In the genomic region with DNA sequence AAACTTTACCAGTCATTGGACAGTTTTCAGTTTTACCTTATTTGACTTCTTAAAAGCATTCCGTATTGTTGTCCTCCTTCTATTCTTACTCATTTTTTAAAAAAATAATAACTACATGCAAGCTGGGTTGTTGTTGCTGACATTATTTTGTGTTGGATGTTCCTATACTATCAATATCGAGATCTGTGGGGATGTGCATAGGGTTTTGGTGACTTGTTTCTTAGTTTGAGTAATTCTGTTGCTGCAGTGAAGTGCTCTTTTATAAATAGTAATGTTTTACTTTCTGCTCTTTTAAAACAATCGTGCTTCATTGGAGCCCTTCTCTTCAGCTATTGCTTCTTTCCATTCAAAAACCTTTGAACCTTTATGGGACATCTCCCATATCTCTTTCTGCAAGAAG, we compare ENCODE assay signal across 25 cellular contexts.
DNase-seq lines count a peak whose midpoint lies in the region; ATAC-seq and TF ChIP-seq lines count a peak whose summit lies in the region.
"Had no signal": no experiment of that assay in that cellular context is flagged by ENCODE, and none has a peak within 500 bp of the region (broad histone marks: within the 10 kb centered on the region; RNA-seq: fewer than 3 reads in every experiment).

No MANE protein-coding gene starts in this region.

- ATAC-seq in GM18498 (IDR thresholded peaks at IDR 0.05; ENCODE audit: unreplicated experiment) = peak; percentile 21
- ATAC-seq in GM19395 (IDR thresholded peaks at IDR 0.05; ENCODE audit: unreplicated experiment) = peak; percentile 46
- peak; percentile 37 for ATAC-seq in HG02642 (IDR thresholded peaks at IDR 0.05; ENCODE audit: poor library complexity, unreplicated experiment)
- peak; percentile 62 for ATAC-seq in HG03432 (IDR thresholded peaks at IDR 0.05; ENCODE audit: unreplicated experiment)
- ATAC-seq in right lobe of liver = no peak
- no peak for ATAC-seq in activated naive CD8-positive, alpha-beta T cell treated with anti-CD3 and anti-CD28 coated beads, Interleukin-2, amount 50 U/mL, for 24 hours
- ATAC-seq: GM23338, psoas muscle had no signal

- H3K4me3 ChIP-seq in right lobe of liver (no peak overlapping the region), MG63 (no peak overlapping the region)
- H3K4me3 ChIP-seq: GM23338, PC-9, psoas muscle, tibial artery had no signal

- WGBS in right lobe of liver (ENCODE audit: insufficient coverage, low coverage, low lambda C conversion rate, missing lambda C conversion rate) = 93% methylated on average over 3 of the region's 3 CpGs

- TF ChIP-seq CTCF in right lobe of liver (IDR thresholded peaks at IDR 0.05) = no peak

- peaks cover 38% of the 10 kb centered on the region for H3K36me3 Mint-ChIP-seq in activated naive CD8-positive, alpha-beta T cell treated with anti-CD3 and anti-CD28 coated beads, Interleukin-2, amount 50 U/mL, for 24 hours (ENCODE audit: low read depth)

- peaks cover 5% of the 10 kb centered on the region for H3K4me1 Mint-ChIP-seq in activated naive CD8-positive, alpha-beta T cell treated with anti-CD3 and anti-CD28 coated beads, Interleukin-2, amount 50 U/mL, for 24 hours
- H3K4me1 Mint-ChIP-seq: GM23338 had no signal

- no peaks in the 10 kb centered on the region for H3K27me3 ChIP-seq in right lobe of liver
- H3K27me3 ChIP-seq in MG63 = no peaks in the 10 kb centered on the region
- H3K27me3 ChIP-seq: tibial artery had no signal

- intact Hi-C loops in right lobe of liver (cut with DNase I) = no loop called here

- H3K36me3 ChIP-seq in right lobe of liver = no peaks in the 10 kb centered on the region
- no peaks in the 10 kb centered on the region for H3K36me3 ChIP-seq in MG63

- H3K27ac Mint-ChIP-seq in activated naive CD8-positive, alpha-beta T cell treated with anti-CD3 and anti-CD28 coated beads, Interleukin-2, amount 50 U/mL, for 24 hours = no peak overlapping the region
- H3K27ac Mint-ChIP-seq: dendritic cell treated with granulocyte-macrophage colony-stimulating factor and Interleukin-4, amounts not matched to agents 40 ng/mL and 50 ng/mL, for 4 days; GM23338 had no signal

- peaks cover 1% of the 10 kb centered on the region for H3K9me3 Mint-ChIP-seq in activated naive CD8-positive, alpha-beta T cell treated with anti-CD3 and anti-CD28 coated beads, Interleukin-2, amount 50 U/mL, for 24 hours
- H3K9me3 Mint-ChIP-seq: dendritic cell treated with granulocyte-macrophage colony-stimulating factor and Interleukin-4, amounts not matched to agents 40 ng/mL and 50 ng/mL, for 4 days; GM23338 had no signal

- no peaks in the 10 kb centered on the region for H3K4me1 ChIP-seq in right lobe of liver
- H3K4me1 ChIP-seq: psoas muscle, tibial artery had no signal

- H3K27me3 Mint-ChIP-seq in activated naive CD8-positive, alpha-beta T cell treated with anti-CD3 and anti-CD28 coated beads, Interleukin-2, amount 50 U/mL, for 24 hours = no peaks in the 10 kb centered on the region
- H3K27me3 Mint-ChIP-seq: dendritic cell treated with granulocyte-macrophage colony-stimulating factor and Interleukin-4, amounts not matched to agents 40 ng/mL and 50 ng/mL, for 4 days had no signal

- H3K9me3 ChIP-seq in right lobe of liver = no peaks in the 10 kb centered on the region
- H3K9me3 ChIP-seq in MG63 = no peaks in the 10 kb centered on the region
- H3K9me3 ChIP-seq: psoas muscle, tibial artery had no signal

- no peak for TF ChIP-seq POLR2A in right lobe of liver (IDR thresholded peaks at IDR 0.05)

- DNase-seq in right lobe of liver = no peak
- no peak for DNase-seq in MG63
- no peak for DNase-seq in DMS53 treated with DMSO at 0.1 percent for 48 hours (lab: John Stamatoyannopoulos, UW; ENCODE audit: unreplicated experiment)
- DNase-seq in activated naive CD8-positive, alpha-beta T cell treated with anti-CD3 and anti-CD28 coated beads, Interleukin-2, amount 50 U/mL, for 24 hours = no peak
- DNase-seq: ACHN; activated CD4-positive, alpha-beta T cell treated with anti-CD3 and anti-CD28 coated beads for 4 hours; activated gamma-delta T cell; C1 segment of cervical spinal cord; NCI-H1048; NCI-H2029; NCI-H226; PC-9; psoas muscle; SHP77 treated with DMSO at 0.1 percent for 48 hours; small intestine; stimulated activated naive CD4-positive, alpha-beta T cell treated with Interleukin-2 at 50 U/mL for 16 hours; tibial artery had no signal

- no peak overlapping the region for H3K4me3 Mint-ChIP-seq in activated naive CD8-positive, alpha-beta T cell treated with anti-CD3 and anti-CD28 coated beads, Interleukin-2, amount 50 U/mL, for 24 hours
- H3K4me3 Mint-ChIP-seq: dendritic cell treated with granulocyte-macrophage colony-stimulating factor and Interleukin-4, amounts not matched to agents 40 ng/mL and 50 ng/mL, for 4 days; GM23338 had no signal

- H3K27ac ChIP-seq in right lobe of liver = no peak overlapping the region
- H3K27ac ChIP-seq: epithelial cell of prostate, KMS-11, PC-9, psoas muscle, tibial artery had no signal

Comparison
In these comparisons a context has a peak if more than half of its experiments do, and no peak if none do; other contexts are left out.
1. ATAC-seq: peak in GM18498 (single experiment), GM19395 (single experiment), HG02642 (single experiment) and HG03432 (single experiment); none in right lobe of liver (0 of 4) and activated naive CD8-positive, alpha-beta T cell treated with anti-CD3 and anti-CD28 coated beads, Interleukin-2, amount 50 U/mL, for 24 hours (single experiment).